ENCODE assay signal across 25 cellular contexts in the genomic region with DNA sequence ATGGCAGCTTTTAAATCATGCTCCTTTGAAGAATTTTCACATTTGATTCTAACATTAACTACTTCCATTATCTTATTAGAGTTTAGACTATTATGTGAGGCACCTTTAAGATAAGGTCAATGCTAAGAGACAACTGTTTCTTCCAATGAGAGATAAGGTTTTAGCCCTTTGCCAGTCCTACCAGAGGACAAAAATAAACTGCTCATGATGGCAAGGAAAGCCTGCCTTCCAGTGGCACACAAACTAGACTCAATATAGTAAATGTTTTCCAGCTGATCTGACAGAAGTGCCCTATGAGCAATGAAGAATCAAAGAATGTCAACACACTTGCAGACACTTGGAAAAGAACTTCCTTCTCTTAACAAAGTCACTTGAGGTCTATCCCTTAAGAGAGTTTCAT.
"Had no signal": no experiment of that assay in that cellular context is flagged by ENCODE, and none has a peak within 500 bp of the region (broad histone marks: within the 10 kb centered on the region; RNA-seq: fewer than 3 reads in every experiment).

No MANE protein-coding gene starts in this region.

- H3K27me3 ChIP-seq: neural progenitor cell, pancreas, right atrium auricular region, right lobe of liver, sigmoid colon, stomach, thyroid gland, tibial nerve, upper lobe of left lung, uterus had no signal

- ATAC-seq: naive thymus-derived CD4-positive, alpha-beta T cell; natural killer cell; right lobe of liver; stimulated activated effector memory CD8-positive, alpha-beta T cell treated with anti-CD3 and anti-CD28 coated beads, Interleukin-12 subunit alpha, Interleukin-12 subunit beta, amount 100 ng/mL, for 72 hours had no signal

- H3K4me3 ChIP-seq: pancreas, right lobe of liver, sigmoid colon, stomach, thoracic aorta, thyroid gland, tibial nerve, upper lobe of left lung, uterus had no signal

- H3K27ac ChIP-seq: neural progenitor cell, pancreas, right atrium auricular region, right lobe of liver, sigmoid colon, stomach, thoracic aorta, thyroid gland, tibial nerve, upper lobe of left lung, uterus had no signal

- H3K9me3 ChIP-seq: pancreas, prostate gland, right atrium auricular region, right lobe of liver, sigmoid colon, thyroid gland, upper lobe of left lung, uterus had no signal

- H3K36me3 ChIP-seq: neural progenitor cell, pancreas, prostate gland, right atrium auricular region, right lobe of liver, sigmoid colon, stomach, thoracic aorta, thyroid gland, tibial nerve, upper lobe of left lung, uterus had no signal

- DNase-seq: naive thymus-derived CD4-positive, alpha-beta T cell; natural killer cell; occipital lobe; pancreas; retina; right lobe of liver; sigmoid colon; small intestine; stimulated activated CD4-positive, alpha-beta T cell treated with anti-CD3 and anti-CD28 coated beads, Interleukin-15, amount 100 ng/mL, for 24 hours; stimulated activated CD4-positive, alpha-beta T cell treated with anti-CD3 and anti-CD28 coated beads, Interleukin-2, amount 100 ng/mL, for 24 hours; stimulated activated CD4-positive, alpha-beta T cell treated with anti-CD3 and anti-CD28 coated beads, Interleukin-2, amount 100 ng/mL, for 48 hours; stimulated activated CD4-positive, alpha-beta T cell treated with anti-CD3 and anti-CD28 coated beads, Interleukin-4, amount 100 ng/mL, for 24 hours; stimulated activated naive B cell treated with anti-CD40 and anti-IgM and Interleukin-4, amounts not matched to agents 10 μg/mL and 1 μg/mL and 100 μg/mL, for 72 hours; stimulated activated naive CD4-positive, alpha-beta T cell treated with Interleukin-2 at 50 U/mL for 16 hours; stomach; thyroid gland; trophoblast cell; upper lobe of left lung; uterus had no signal

- H3K4me1 ChIP-seq: prostate gland, right atrium auricular region, right lobe of liver, sigmoid colon, tibial nerve, upper lobe of left lung, uterus had no signal
